9 cellular contexts compared by ENCODE assay signal in genomic region chr2:126657636-126658315, GRCh38. TPM values are rescaled to one million over a fixed set of nuclear protein-coding genes. Genes with fewer than 3 reads are reported as not detected.
DNase-seq lines count a peak whose midpoint lies in the region; ATAC-seq and FAIRE-seq lines count a peak whose summit lies in the region.
"Had no signal": no experiment of that assay in that cellular context is flagged by ENCODE, and none has a peak within 500 bp of the region (broad histone marks: within the 10 kb centered on the region; RNA-seq: fewer than 3 reads in every experiment).

No MANE protein-coding gene starts in this region.

- intact Hi-C loops in cardiac septum (cut with DNase I) = loop anchor here (5.0 kb wide), 3 partner anchors 45 to 130 kb away; no protein-coding TSS in a partner anchor

- H3K36me3 ChIP-seq in rectal smooth muscle tissue (ENCODE audit: control insufficient read depth, insufficient read depth, low read length) = no peaks in the 10 kb centered on the region

- no peak overlapping the region for H3K9ac ChIP-seq in rectal smooth muscle tissue (ENCODE audit: low read length)

- H3K4me3 ChIP-seq in rectal smooth muscle tissue (ENCODE audit: low read length) = peak overlapping the region; percentile 80
- H3K4me3 ChIP-seq: A549 had no signal

- FAIRE-seq in RCC 7860 (lab: Jason Lieb, UNC) = peak; percentile 91
- FAIRE-seq: A549 had no signal

- peaks cover 27% of the 10 kb centered on the region for H3K4me1 ChIP-seq in rectal smooth muscle tissue (ENCODE audit: control insufficient read depth, insufficient read depth, low read length)
- H3K4me1 ChIP-seq: A549 had no signal

- peak overlapping the region; percentile 89 for H3K27ac ChIP-seq in rectal smooth muscle tissue (ENCODE audit: low read depth, low read length)
- H3K27ac ChIP-seq: A549 had no signal

- no peaks in the 10 kb centered on the region for H3K27me3 ChIP-seq in rectal smooth muscle tissue (ENCODE audit: control insufficient read depth, insufficient read depth, low read length)

- ATAC-seq in HG03103 (IDR thresholded peaks at IDR 0.05; ENCODE audit: low read depth, unreplicated experiment) = peak; percentile 55

- DNase-seq in SHP77 (lab: John Stamatoyannopoulos, UW) (peak; percentile 38 to 42), SHP77 treated with DMSO at 0.1 percent for 48 hours (lab: John Stamatoyannopoulos, UW) (no peak), RCC 7860 (ENCODE audit: low spot score) (peak; percentile 98), cardiac septum (ENCODE audit: low spot score) (peak; percentile 93), DMS79 (lab: John Stamatoyannopoulos, UW) (no peak)
- peak; percentile 55 for DNase-seq in activated naive CD4-positive, alpha-beta T cell treated with anti-CD3 and anti-CD28 coated beads, Interleukin-2, amount 50 U/mL, for 16 hours

RNA-seq across cellular contexts. Expression of gene GYPC, which starts 1.8 kb away (rescaled TPM):
- 113 TPM for total RNA-seq in cardiac septum

Comparison
In these comparisons a context has a peak if more than half of its experiments do, and no peak if none do; other contexts are left out.
1. DNase-seq: peak in SHP77 (2 of 2), RCC 7860 (single experiment), activated naive CD4-positive, alpha-beta T cell treated with anti-CD3 and anti-CD28 coated beads, Interleukin-2, amount 50 U/mL, for 16 hours (single experiment) and cardiac septum (single experiment); none in SHP77 treated with DMSO at 0.1 percent for 48 hours (single experiment) and DMS79 (single experiment).